Comparison of ENCODE assay signal across 1 cellular context in the genomic region with DNA sequence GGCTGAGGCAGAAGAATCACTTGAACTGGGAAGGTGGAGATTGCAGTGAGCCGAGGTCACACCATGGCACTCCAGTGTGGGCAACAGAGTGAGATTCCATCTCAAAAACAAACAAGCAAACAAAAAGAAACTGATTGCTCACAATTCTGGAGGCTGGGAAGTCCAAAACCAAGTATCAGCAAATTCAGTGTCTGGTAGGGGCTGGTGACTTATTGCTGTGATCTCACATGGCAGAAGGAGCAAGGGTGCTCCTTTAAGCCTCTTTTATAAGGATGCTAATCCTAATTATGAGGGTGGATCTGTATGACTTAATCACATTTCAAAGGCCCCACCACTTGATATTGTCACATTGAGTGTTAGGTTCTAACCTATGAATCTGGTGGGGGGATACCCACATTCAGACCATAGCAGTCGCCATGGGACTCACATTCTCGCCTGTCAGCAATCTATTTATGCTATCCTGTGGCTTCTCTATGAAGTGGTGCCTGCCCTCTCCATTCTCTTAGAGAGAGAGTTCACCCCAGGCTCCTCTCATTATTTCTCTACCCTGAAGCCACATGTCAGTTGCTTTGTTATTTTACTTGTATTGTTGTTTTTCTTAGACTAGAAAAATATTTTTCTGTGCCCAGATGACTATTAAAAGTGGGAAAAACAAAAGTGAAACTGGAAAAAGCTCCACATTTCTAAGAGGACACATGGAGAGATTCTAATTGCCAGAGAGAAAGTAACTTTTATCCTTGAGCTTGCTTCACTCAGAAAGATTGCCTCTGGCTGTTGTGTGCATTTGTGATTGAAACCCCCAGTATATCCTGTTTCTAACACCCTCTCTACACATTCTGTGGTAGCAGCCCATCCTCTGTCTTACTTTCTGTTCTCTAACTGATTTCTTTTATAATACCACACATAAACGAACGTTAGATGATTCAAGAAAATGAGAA.
TF ChIP-seq lines count a peak whose summit lies in the region.

No MANE protein-coding gene starts in this region.

TF ChIP-seq in GM23338, 12 proteins besides CTCF, POLR2A, EP300 and RAD21 (continued from another document):
- TF ChIP-seq, protein P1, sequence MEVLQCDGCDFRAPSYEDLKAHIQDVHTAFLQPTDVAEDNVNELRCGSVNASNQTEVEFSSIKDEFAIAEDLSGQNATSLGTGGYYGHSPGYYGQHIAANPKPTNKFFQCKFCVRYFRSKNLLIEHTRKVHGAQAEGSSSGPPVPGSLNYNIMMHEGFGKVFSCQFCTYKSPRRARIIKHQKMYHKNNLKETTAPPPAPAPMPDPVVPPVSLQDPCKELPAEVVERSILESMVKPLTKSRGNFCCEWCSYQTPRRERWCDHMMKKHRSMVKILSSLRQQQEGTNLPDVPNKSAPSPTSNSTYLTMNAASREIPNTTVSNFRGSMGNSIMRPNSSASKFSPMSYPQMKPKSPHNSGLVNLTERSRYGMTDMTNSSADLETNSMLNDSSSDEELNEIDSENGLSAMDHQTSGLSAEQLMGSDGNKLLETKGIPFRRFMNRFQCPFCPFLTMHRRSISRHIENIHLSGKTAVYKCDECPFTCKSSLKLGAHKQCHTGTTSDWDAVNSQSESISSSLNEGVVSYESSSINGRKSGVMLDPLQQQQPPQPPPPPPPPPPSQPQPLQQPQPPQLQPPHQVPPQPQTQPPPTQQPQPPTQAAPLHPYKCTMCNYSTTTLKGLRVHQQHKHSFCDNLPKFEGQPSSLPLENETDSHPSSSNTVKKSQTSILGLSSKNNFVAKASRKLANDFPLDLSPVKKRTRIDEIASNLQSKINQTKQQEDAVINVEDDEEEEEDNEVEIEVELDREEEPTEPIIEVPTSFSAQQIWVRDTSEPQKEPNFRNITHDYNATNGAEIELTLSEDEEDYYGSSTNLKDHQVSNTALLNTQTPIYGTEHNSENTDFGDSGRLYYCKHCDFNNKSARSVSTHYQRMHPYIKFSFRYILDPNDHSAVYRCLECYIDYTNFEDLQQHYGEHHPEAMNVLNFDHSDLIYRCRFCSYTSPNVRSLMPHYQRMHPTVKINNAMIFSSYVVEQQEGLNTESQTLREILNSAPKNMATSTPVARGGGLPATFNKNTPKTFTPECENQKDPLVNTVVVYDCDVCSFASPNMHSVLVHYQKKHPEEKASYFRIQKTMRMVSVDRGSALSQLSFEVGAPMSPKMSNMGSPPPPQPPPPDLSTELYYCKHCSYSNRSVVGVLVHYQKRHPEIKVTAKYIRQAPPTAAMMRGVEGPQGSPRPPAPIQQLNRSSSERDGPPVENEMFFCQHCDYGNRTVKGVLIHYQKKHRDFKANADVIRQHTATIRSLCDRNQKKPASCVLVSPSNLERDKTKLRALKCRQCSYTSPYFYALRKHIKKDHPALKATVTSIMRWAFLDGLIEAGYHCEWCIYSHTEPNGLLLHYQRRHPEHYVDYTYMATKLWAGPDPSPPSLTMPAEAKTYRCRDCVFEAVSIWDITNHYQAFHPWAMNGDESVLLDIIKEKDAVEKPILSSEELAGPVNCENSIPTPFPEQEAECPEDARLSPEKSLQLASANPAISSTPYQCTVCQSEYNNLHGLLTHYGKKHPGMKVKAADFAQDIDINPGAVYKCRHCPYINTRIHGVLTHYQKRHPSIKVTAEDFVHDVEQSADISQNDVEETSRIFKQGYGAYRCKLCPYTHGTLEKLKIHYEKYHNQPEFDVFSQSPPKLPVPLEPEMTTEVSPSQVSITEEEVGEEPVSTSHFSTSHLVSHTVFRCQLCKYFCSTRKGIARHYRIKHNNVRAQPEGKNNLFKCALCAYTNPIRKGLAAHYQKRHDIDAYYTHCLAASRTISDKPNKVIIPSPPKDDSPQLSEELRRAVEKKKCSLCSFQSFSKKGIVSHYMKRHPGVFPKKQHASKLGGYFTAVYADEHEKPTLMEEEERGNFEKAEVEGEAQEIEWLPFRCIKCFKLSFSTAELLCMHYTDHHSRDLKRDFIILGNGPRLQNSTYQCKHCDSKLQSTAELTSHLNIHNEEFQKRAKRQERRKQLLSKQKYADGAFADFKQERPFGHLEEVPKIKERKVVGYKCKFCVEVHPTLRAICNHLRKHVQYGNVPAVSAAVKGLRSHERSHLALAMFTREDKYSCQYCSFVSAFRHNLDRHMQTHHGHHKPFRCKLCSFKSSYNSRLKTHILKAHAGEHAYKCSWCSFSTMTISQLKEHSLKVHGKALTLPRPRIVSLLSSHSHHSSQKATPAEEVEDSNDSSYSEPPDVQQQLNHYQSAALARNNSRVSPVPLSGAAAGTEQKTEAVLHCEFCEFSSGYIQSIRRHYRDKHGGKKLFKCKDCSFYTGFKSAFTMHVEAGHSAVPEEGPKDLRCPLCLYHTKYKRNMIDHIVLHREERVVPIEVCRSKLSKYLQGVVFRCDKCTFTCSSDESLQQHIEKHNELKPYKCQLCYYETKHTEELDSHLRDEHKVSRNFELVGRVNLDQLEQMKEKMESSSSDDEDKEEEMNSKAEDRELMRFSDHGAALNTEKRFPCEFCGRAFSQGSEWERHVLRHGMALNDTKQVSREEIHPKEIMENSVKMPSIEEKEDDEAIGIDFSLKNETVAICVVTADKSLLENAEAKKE (CRISPR knock-in tag; IDR thresholded peaks at IDR 0.05): no peak
- no peak for TF ChIP-seq ZNF331 (CRISPR knock-in tag; IDR thresholded peaks at IDR 0.05; ENCODE audit: low read depth)
- TF ChIP-seq EZH2 (IDR thresholded peaks at IDR 0.05; ENCODE audit: low read depth, unreplicated experiment): no peak
